Comparison of ENCODE assay signal across 15 cellular contexts in genomic region chr20:18705490-18705889, GRCh38.
DNase-seq lines count a peak whose midpoint lies in the region; ATAC-seq and TF ChIP-seq lines count a peak whose summit lies in the region.
"Had no signal": no experiment of that assay in that cellular context is flagged by ENCODE, and none has a peak within 500 bp of the region (broad histone marks: within the 10 kb centered on the region; RNA-seq: fewer than 3 reads in every experiment).

No MANE protein-coding gene starts in this region.

- no peak overlapping the region for H3K9ac ChIP-seq in trophoblast cell (ENCODE audit: low read length)

- H3K4me1 Mint-ChIP-seq in naive thymus-derived CD8-positive, alpha-beta T cell: peaks cover 9 to 27% (median 14%) of the 10 kb centered on the region in 4 donors
- peaks cover 4% of the 10 kb centered on the region for H3K4me1 Mint-ChIP-seq in endothelial cell (ENCODE audit: unreplicated experiment)

- no peaks in the 10 kb centered on the region for H3K79me2 ChIP-seq in trophoblast cell (ENCODE audit: control insufficient read depth, insufficient read depth, low read length, poor library complexity)

- H3K36me3 Mint-ChIP-seq in naive thymus-derived CD8-positive, alpha-beta T cell: peaks cover 0 to 3% (median 0%) of the 10 kb centered on the region in 3 donors
- no peaks in the 10 kb centered on the region for H3K36me3 Mint-ChIP-seq in endothelial cell (ENCODE audit: low read depth, unreplicated experiment)

- H2AK5ac ChIP-seq in trophoblast cell (ENCODE audit: low read length): no peak overlapping the region

- H3K9me3 Mint-ChIP-seq in naive thymus-derived CD8-positive, alpha-beta T cell: no peaks in the 10 kb centered on the region
- H3K9me3 Mint-ChIP-seq in endothelial cell (ENCODE audit: unreplicated experiment): no peaks in the 10 kb centered on the region
- H3K9me3 Mint-ChIP-seq: activated T-cell treated with anti-CD3 and anti-CD28 coated beads, Interleukin-2, amount 50 U/mL, for 72 hours had no signal

- H4K91ac ChIP-seq in trophoblast cell (ENCODE audit: low read depth, low read length): peak overlapping the region; percentile 10

- H3K4ac ChIP-seq in trophoblast cell (ENCODE audit: low read depth, low read length): no peak overlapping the region

- no peak overlapping the region for H2AFZ ChIP-seq in trophoblast cell (ENCODE audit: insufficient read depth, low read length, poor library complexity)

- H3K23ac ChIP-seq in trophoblast cell (ENCODE audit: low read length): no peak overlapping the region

- no peak for ATAC-seq in naive thymus-derived CD8-positive, alpha-beta T cell
- ATAC-seq: activated CD4-positive, alpha-beta T cell treated with anti-CD3 and anti-CD28 coated beads for 36 hours; activated T-cell treated with anti-CD3 and anti-CD28 coated beads, Interleukin-2, amount 50 U/mL, for 72 hours had no signal

- no peak overlapping the region for H4K12ac ChIP-seq in trophoblast cell (ENCODE audit: low read depth, low read length)

- peak overlapping the region; percentile 74 for H2BK5ac ChIP-seq in trophoblast cell (ENCODE audit: low read depth, low read length, poor library complexity)

- no peak overlapping the region for H3K14ac ChIP-seq in trophoblast cell (ENCODE audit: low read length)

- no peak overlapping the region for H3K18ac ChIP-seq in trophoblast cell (ENCODE audit: low read length)

- peak overlapping the region; percentile 75 for H2BK12ac ChIP-seq in trophoblast cell (ENCODE audit: low read length)

- TF ChIP-seq CTCF in lower leg skin (IDR thresholded peaks at IDR 0.05): no peak
- TF ChIP-seq CTCF in endothelial cell (IDR thresholded peaks at IDR 0.05; ENCODE audit: unreplicated experiment): no peak

- H3K9me3 ChIP-seq in SJCRH30 (replicated peaks) (no peaks in the 10 kb centered on the region), trophoblast cell (ENCODE audit: insufficient read depth, low read depth, low read length) (peaks cover 4% of the 10 kb centered on the region)
- H3K9me3 ChIP-seq: breast epithelium had no signal

- H3K79me1 ChIP-seq in trophoblast cell (ENCODE audit: low read length): peaks cover 7% of the 10 kb centered on the region

- H3K36me3 ChIP-seq in SJCRH30: no peaks in the 10 kb centered on the region
- no peaks in the 10 kb centered on the region for H3K36me3 ChIP-seq in trophoblast cell (ENCODE audit: control insufficient read depth in 1 of 2, insufficient read depth in 2 of 2, low read length in 2 of 2)
- H3K36me3 ChIP-seq: breast epithelium had no signal

- H2BK120ac ChIP-seq in trophoblast cell (ENCODE audit: insufficient read depth, low read length, poor library complexity): peak overlapping the region; percentile 71

- H3K4me3 ChIP-seq in SJCRH30 (no peak overlapping the region), trophoblast cell (ENCODE audit: low read depth, low read length) (no peak overlapping the region), lower leg skin (ENCODE audit: low read depth, poor library complexity, severe bottlenecking) (no peak overlapping the region)
- H3K4me3 ChIP-seq: breast epithelium had no signal

- H3K27ac ChIP-seq in SJCRH30: peak overlapping the region; percentile 46
- peak overlapping the region; percentile 75 for H3K27ac ChIP-seq in trophoblast cell (ENCODE audit: low read depth, low read length)
- H3K27ac ChIP-seq: breast epithelium had no signal

- intact Hi-C loops in lower leg skin (cut with DNase I; ENCODE audit: low total_unique reads): no loop called here

- no CpG with 5 or more reads among the region's 3 CpGs for WGBS in trophoblast cell (ENCODE audit: extremely low coverage, insufficient coverage, insufficient read length)
- 81 to 88% methylated on average over 3 of the region's 3 CpGs for WGBS in lower leg skin, 2 donors

- peak overlapping the region in 2 of 10 donors; percentile 7 to 63 for H3K27ac Mint-ChIP-seq in naive thymus-derived CD8-positive, alpha-beta T cell
- no peak overlapping the region for H3K27ac Mint-ChIP-seq in endothelial cell (ENCODE audit: unreplicated experiment)
- H3K27ac Mint-ChIP-seq: activated CD4-positive, alpha-beta T cell treated with anti-CD3 and anti-CD28 coated beads for 36 hours; activated T-cell treated with anti-CD3 and anti-CD28 coated beads, Interleukin-2, amount 50 U/mL, for 72 hours had no signal

- H3K4me3 Mint-ChIP-seq in naive thymus-derived CD8-positive, alpha-beta T cell: no peak overlapping the region
- no peak overlapping the region for H3K4me3 Mint-ChIP-seq in endothelial cell (ENCODE audit: unreplicated experiment)
- H3K4me3 Mint-ChIP-seq: activated CD4-positive, alpha-beta T cell treated with anti-CD3 and anti-CD28 coated beads for 36 hours; activated T-cell treated with anti-CD3 and anti-CD28 coated beads, Interleukin-2, amount 50 U/mL, for 72 hours had no signal

- peaks cover 14% of the 10 kb centered on the region for H3K4me1 ChIP-seq in SJCRH30
- H3K4me1 ChIP-seq in trophoblast cell (ENCODE audit: control insufficient read depth in 1 of 2, insufficient read depth in 2 of 2, low read length in 2 of 2): peaks cover 11 to 14% of the 10 kb centered on the region in 2 experiments
- H3K4me1 ChIP-seq: breast epithelium had no signal

- DNase-seq in EH (ENCODE audit: low read depth) (peak; percentile 98), SJCRH30 (peak; percentile 39 to 45), fibroblast of peridontal ligament (ENCODE audit: extremely low read depth) (peak; percentile 86), trophoblast cell (peak; percentile 3 to 62), LoVo (ENCODE audit: low spot score) (no peak), lower leg skin (ENCODE audit: low spot score in 2 of 2) (no peak), endothelial cell (ENCODE audit: low spot score) (no peak)
- no peak for DNase-seq in naive thymus-derived CD8-positive, alpha-beta T cell
- DNase-seq: activated CD4-positive, alpha-beta T cell treated with anti-CD3 and anti-CD28 coated beads for 36 hours; activated T-cell treated with anti-CD3 and anti-CD28 coated beads, Interleukin-2, amount 50 U/mL, for 72 hours; MM.1S; retina; stimulated activated naive CD4-positive, alpha-beta T cell treated with Interleukin-2 at 50 U/mL for 16 hours; T-helper 1 cell had no signal

- no peak overlapping the region for H3K4me2 ChIP-seq in trophoblast cell (ENCODE audit: low read length)

- H3K27me3 Mint-ChIP-seq in naive thymus-derived CD8-positive, alpha-beta T cell: no peaks in the 10 kb centered on the region
- H3K27me3 Mint-ChIP-seq in endothelial cell (ENCODE audit: unreplicated experiment): peaks cover 2% of the 10 kb centered on the region
- H3K27me3 Mint-ChIP-seq: activated CD4-positive, alpha-beta T cell treated with anti-CD3 and anti-CD28 coated beads for 36 hours had no signal

- no peaks in the 10 kb centered on the region for H3K27me3 ChIP-seq in SJCRH30
- no peaks in the 10 kb centered on the region for H3K27me3 ChIP-seq in trophoblast cell (ENCODE audit: insufficient read depth, low read length)
- H3K27me3 ChIP-seq: breast epithelium had no signal

- TF ChIP-seq POLR2A in lower leg skin (IDR thresholded peaks at IDR 0.05): no peak

- no peak overlapping the region for H4K8ac ChIP-seq in trophoblast cell (ENCODE audit: low read depth, low read length)

- POLR2A ChIA-PET in naive thymus-derived CD8-positive, alpha-beta T cell (lab: Charles Lee): no interaction called here

Comparison
In these comparisons a context has a peak if more than half of its experiments do, and no peak if none do; other contexts are left out.
1. DNase-seq: peak in EH (single experiment), SJCRH30 (2 of 2), fibroblast of peridontal ligament (single experiment) and trophoblast cell (2 of 2); none in naive thymus-derived CD8-positive, alpha-beta T cell (0 of 10), LoVo (single experiment), lower leg skin (0 of 2) and endothelial cell (single experiment).